In the genomic region with DNA sequence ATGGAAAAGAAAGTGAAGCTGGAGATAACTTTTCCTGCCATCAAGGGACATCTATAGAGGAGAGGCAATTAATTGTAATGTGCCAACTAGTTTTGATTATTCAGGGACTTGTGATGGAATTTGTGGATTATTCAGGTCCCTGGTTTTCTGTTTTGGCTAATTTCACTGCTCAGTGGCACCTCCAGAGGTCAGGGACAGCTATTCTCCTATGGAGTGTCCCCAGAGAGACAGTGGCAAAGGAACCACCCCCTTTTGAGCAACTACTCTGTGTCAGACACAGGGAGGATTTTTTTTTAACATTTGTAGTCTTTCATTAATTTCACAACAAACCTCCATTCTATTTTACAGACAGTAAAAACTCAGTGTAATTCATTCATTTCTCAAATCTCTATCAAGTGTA, we compare ENCODE assay signal across 1 cellular context.
TF ChIP-seq lines count a peak whose summit lies in the region.

No MANE protein-coding gene starts in this region.

TF ChIP-seq in A549, 52 proteins besides CTCF, POLR2A, EP300 and RAD21 (continued from another document):
- TF ChIP-seq, protein P1, sequence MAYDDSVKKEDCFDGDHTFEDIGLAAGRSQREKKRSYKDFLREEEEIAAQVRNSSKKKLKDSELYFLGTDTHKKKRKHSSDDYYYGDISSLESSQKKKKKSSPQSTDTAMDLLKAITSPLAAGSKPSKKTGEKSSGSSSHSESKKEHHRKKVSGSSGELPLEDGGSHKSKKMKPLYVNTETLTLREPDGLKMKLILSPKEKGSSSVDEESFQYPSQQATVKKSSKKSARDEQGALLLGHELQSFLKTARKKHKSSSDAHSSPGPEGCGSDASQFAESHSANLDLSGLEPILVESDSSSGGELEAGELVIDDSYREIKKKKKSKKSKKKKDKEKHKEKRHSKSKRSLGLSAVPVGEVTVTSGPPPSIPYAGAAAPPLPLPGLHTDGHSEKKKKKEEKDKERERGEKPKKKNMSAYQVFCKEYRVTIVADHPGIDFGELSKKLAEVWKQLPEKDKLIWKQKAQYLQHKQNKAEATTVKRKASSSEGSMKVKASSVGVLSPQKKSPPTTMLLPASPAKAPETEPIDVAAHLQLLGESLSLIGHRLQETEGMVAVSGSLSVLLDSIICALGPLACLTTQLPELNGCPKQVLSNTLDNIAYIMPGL (CRISPR knock-in tag; IDR thresholded peaks at IDR 0.05; ENCODE audit: borderline replicate concordance) = no peak
- TF ChIP-seq KDM5A (IDR thresholded peaks at IDR 0.05) = no peak
- TF ChIP-seq FOSB (CRISPR knock-in tag; IDR thresholded peaks at IDR 0.05) = no peak
- TF ChIP-seq, protein P2, sequence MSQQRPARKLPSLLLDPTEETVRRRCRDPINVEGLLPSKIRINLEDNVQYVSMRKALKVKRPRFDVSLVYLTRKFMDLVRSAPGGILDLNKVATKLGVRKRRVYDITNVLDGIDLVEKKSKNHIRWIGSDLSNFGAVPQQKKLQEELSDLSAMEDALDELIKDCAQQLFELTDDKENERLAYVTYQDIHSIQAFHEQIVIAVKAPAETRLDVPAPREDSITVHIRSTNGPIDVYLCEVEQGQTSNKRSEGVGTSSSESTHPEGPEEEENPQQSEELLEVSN (IDR thresholded peaks at IDR 0.05; ENCODE audit: borderline replicate concordance, low read depth) = no peak
- TF ChIP-seq TP53 (CRISPR knock-in tag; IDR thresholded peaks at IDR 0.05) = no peak
- TF ChIP-seq FOXS1 (CRISPR knock-in tag; IDR thresholded peaks at IDR 0.05) = no peak
- TF ChIP-seq, protein P3, sequence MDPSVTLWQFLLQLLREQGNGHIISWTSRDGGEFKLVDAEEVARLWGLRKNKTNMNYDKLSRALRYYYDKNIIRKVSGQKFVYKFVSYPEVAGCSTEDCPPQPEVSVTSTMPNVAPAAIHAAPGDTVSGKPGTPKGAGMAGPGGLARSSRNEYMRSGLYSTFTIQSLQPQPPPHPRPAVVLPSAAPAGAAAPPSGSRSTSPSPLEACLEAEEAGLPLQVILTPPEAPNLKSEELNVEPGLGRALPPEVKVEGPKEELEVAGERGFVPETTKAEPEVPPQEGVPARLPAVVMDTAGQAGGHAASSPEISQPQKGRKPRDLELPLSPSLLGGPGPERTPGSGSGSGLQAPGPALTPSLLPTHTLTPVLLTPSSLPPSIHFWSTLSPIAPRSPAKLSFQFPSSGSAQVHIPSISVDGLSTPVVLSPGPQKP (IDR thresholded peaks at IDR 0.05; ENCODE audit: low read depth, low read length) = no peak
- no peak for TF ChIP-seq FOSL2 (IDR thresholded peaks at IDR 0.05)
- TF ChIP-seq FOSL2 (CRISPR knock-in tag; IDR thresholded peaks at IDR 0.05) = no peak
- no peak for TF ChIP-seq HOXB13 (CRISPR knock-in tag; IDR thresholded peaks at IDR 0.05; ENCODE audit: low read depth)
- no peak for TF ChIP-seq SREBF2 (IDR thresholded peaks at IDR 0.05)
- no peak for TF ChIP-seq MYC (IDR thresholded peaks at IDR 0.05; ENCODE audit: borderline replicate concordance, low read length)
- TF ChIP-seq ZNF302 (CRISPR knock-in tag; IDR thresholded peaks at IDR 0.05) = no peak
- TF ChIP-seq, protein P4, sequence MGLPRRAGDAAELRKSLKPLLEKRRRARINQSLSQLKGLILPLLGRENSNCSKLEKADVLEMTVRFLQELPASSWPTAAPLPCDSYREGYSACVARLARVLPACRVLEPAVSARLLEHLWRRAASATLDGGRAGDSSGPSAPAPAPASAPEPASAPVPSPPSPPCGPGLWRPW (IDR thresholded peaks at IDR 0.05) = no peak
- no peak for TF ChIP-seq CHD2 (IDR thresholded peaks at IDR 0.05; ENCODE audit: low read length, partially characterized antibody)
